ENCODE assay signal across 14 cellular contexts in genomic region chr1:43796111-43796581, GRCh38.
DNase-seq lines count a peak whose midpoint lies in the region; ATAC-seq and TF ChIP-seq lines count a peak whose summit lies in the region.
"Had no signal": no experiment of that assay in that cellular context is flagged by ENCODE, and none has a peak within 500 bp of the region (broad histone marks: within the 10 kb centered on the region; RNA-seq: fewer than 3 reads in every experiment).

No MANE protein-coding gene starts in this region.

- intact Hi-C loops in heart left ventricle (cut with DNase I) (no loop called here), ovary (cut with DNase I) (no loop called here)

- H3K36me3 Mint-ChIP-seq in brain = peaks cover 54% of the 10 kb centered on the region
- H3K36me3 Mint-ChIP-seq in stimulated activated memory B cell treated with anti-CD40 and anti-IgM and Interleukin-4, amounts not matched to agents 10 μg/mL and 1 μg/mL and 100 μg/mL, for 72 hours = peaks cover 63% of the 10 kb centered on the region
- H3K36me3 Mint-ChIP-seq: natural killer cell treated with Interleukin-12 subunit alpha and Interleukin-12 subunit beta and Interleukin-15 and Interleukin-18, amount 100 ng/mL, for 72 hours had no signal

- DNase-seq in COR-L47 (lab: John Stamatoyannopoulos, UW) (peak; percentile 39), M059J (ENCODE audit: low read depth) (peak; percentile 90), myocyte (ENCODE audit: low read depth) (peak; percentile 61), heart left ventricle (no peak), ovary (no peak)
- DNase-seq: activated B cell treated with CpG ODN at 0.5 μM for 24 hours, MM.1S, PC-9 had no signal

- H3K36me3 ChIP-seq in heart left ventricle (peaks cover 0 to 9% (median 0%) of the 10 kb centered on the region in 9 donors), ovary (no peaks in the 10 kb centered on the region)
- H3K36me3 ChIP-seq: suprapubic skin had no signal

- H3K9me3 Mint-ChIP-seq in brain = no peaks in the 10 kb centered on the region
- no peaks in the 10 kb centered on the region for H3K9me3 Mint-ChIP-seq in stimulated activated memory B cell treated with anti-CD40 and anti-IgM and Interleukin-4, amounts not matched to agents 10 μg/mL and 1 μg/mL and 100 μg/mL, for 72 hours
- H3K9me3 Mint-ChIP-seq: activated T-helper 2 cell treated with anti-CD3 and anti-CD28 coated beads, Interferon-gamma antibody, Interleukin-2, Interleukin-4, amounts not matched to agents 10 μg/mL and 5 μg/mL and 100 μg/mL, durations not matched to agents 14 hours and 24 hours and 36 hours; natural killer cell treated with Interleukin-12 subunit alpha and Interleukin-12 subunit beta and Interleukin-15 and Interleukin-18, amount 100 ng/mL, for 72 hours had no signal

- H3K27me3 ChIP-seq in heart left ventricle (no peaks in the 10 kb centered on the region), ovary (no peaks in the 10 kb centered on the region)
- H3K27me3 ChIP-seq: suprapubic skin had no signal

- TF ChIP-seq CTCF in brain (conservative IDR thresholded peaks at IDR 0.05) = no peak
- TF ChIP-seq CTCF in heart left ventricle (IDR thresholded peaks at IDR 0.05) = no peak
- no peak for TF ChIP-seq CTCF in ovary (IDR thresholded peaks at IDR 0.05)

- peak overlapping the region in 4 of 5 experiments; percentile 66 to 86 (median 79) for H3K27ac Mint-ChIP-seq in brain
- no peak overlapping the region for H3K27ac Mint-ChIP-seq in stimulated activated memory B cell treated with anti-CD40 and anti-IgM and Interleukin-4, amounts not matched to agents 10 μg/mL and 1 μg/mL and 100 μg/mL, for 72 hours
- H3K27ac Mint-ChIP-seq: activated B cell treated with CpG ODN at 0.5 μM for 24 hours; activated T-helper 2 cell treated with anti-CD3 and anti-CD28 coated beads, Interferon-gamma antibody, Interleukin-2, Interleukin-4, amounts not matched to agents 10 μg/mL and 5 μg/mL and 100 μg/mL, durations not matched to agents 14 hours and 24 hours and 36 hours; natural killer cell treated with Interleukin-12 subunit alpha and Interleukin-12 subunit beta and Interleukin-15 and Interleukin-18, amount 100 ng/mL, for 72 hours had no signal

- peak overlapping the region in 1 of 5 experiments; percentile 33 for H3K4me3 Mint-ChIP-seq in brain
- no peak overlapping the region for H3K4me3 Mint-ChIP-seq in stimulated activated memory B cell treated with anti-CD40 and anti-IgM and Interleukin-4, amounts not matched to agents 10 μg/mL and 1 μg/mL and 100 μg/mL, for 72 hours
- H3K4me3 Mint-ChIP-seq: activated B cell treated with CpG ODN at 0.5 μM for 24 hours; natural killer cell treated with Interleukin-12 subunit alpha and Interleukin-12 subunit beta and Interleukin-15 and Interleukin-18, amount 100 ng/mL, for 72 hours had no signal

- peaks cover 0 to 21% (median 0%) of the 10 kb centered on the region in 12 donors for H3K4me1 ChIP-seq in heart left ventricle
- H3K4me1 ChIP-seq in ovary (ENCODE audit: insufficient read depth) = no peaks in the 10 kb centered on the region
- H3K4me1 ChIP-seq: suprapubic skin had no signal

- 28 to 40% (median 32%) methylated on average over 1 of the region's 1 CpG for WGBS in heart left ventricle, 4 donors
- 27 to 53% (median 41%) methylated on average over 1 of the region's 1 CpG for WGBS in ovary, 3 donors

- TF ChIP-seq POLR2A in heart left ventricle (IDR thresholded peaks at IDR 0.05) (no peak), ovary (IDR thresholded peaks at IDR 0.05) (no peak)

- H3K4me3 ChIP-seq in heart left ventricle = no peak overlapping the region
- H3K4me3 ChIP-seq in ovary = no peak overlapping the region
- H3K4me3 ChIP-seq: PC-9, suprapubic skin had no signal

- no peak for ATAC-seq in stimulated activated memory B cell treated with anti-CD40 and anti-IgM and Interleukin-4, amounts not matched to agents 10 μg/mL and 1 μg/mL and 100 μg/mL, for 72 hours
- no peak for ATAC-seq in heart left ventricle
- no peak for ATAC-seq in HG03039 (IDR thresholded peaks at IDR 0.05; ENCODE audit: unreplicated experiment)
- ATAC-seq: natural killer cell treated with Interleukin-12 subunit alpha and Interleukin-12 subunit beta and Interleukin-15 and Interleukin-18, amount 100 ng/mL, for 72 hours had no signal

- H3K27ac ChIP-seq in heart left ventricle (no peak overlapping the region), ovary (no peak overlapping the region)
- H3K27ac ChIP-seq: PC-9, suprapubic skin had no signal

- no peak for TF ChIP-seq EP300 in ovary (IDR thresholded peaks at IDR 0.05)

- H3K9me3 ChIP-seq in heart left ventricle (no peaks in the 10 kb centered on the region), ovary (no peaks in the 10 kb centered on the region)
- H3K9me3 ChIP-seq: suprapubic skin had no signal

- peaks cover 32% of the 10 kb centered on the region for H3K4me1 Mint-ChIP-seq in brain
- H3K4me1 Mint-ChIP-seq in stimulated activated memory B cell treated with anti-CD40 and anti-IgM and Interleukin-4, amounts not matched to agents 10 μg/mL and 1 μg/mL and 100 μg/mL, for 72 hours = no peaks in the 10 kb centered on the region
- H3K4me1 Mint-ChIP-seq: activated B cell treated with CpG ODN at 0.5 μM for 24 hours had no signal

- H3K27me3 Mint-ChIP-seq in brain = no peaks in the 10 kb centered on the region
- H3K27me3 Mint-ChIP-seq in stimulated activated memory B cell treated with anti-CD40 and anti-IgM and Interleukin-4, amounts not matched to agents 10 μg/mL and 1 μg/mL and 100 μg/mL, for 72 hours = no peaks in the 10 kb centered on the region
- H3K27me3 Mint-ChIP-seq: activated B cell treated with CpG ODN at 0.5 μM for 24 hours; natural killer cell treated with Interleukin-12 subunit alpha and Interleukin-12 subunit beta and Interleukin-15 and Interleukin-18, amount 100 ng/mL, for 72 hours had no signal

Comparison
In these comparisons a context has a peak if more than half of its experiments do, and no peak if none do; other contexts are left out.
1. DNase-seq: peak in COR-L47 (single experiment), M059J (single experiment) and myocyte (single experiment); none in heart left ventricle (0 of 5) and ovary (0 of 5).